Comparison of ENCODE assay signal across 3 cellular contexts in the genomic region with DNA sequence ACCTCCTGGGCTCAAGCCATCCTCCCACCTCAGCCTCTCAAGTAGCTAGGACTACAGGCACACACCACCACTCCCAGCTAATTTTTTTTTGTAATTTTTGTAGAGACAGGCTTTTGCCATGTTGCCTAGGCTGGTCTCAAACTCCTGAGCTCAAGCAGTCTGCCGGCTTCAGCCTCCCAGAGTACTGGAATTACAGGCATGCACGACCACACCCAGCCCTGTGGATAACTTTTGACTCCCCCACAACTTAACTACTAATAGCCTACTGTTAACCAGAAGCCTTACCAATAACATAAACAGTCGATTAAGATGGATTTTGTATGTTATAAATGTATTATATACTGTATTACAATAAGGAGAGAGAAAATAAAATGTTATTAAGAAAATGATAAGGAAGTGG. TPM values are rescaled to one million over a fixed set of nuclear protein-coding genes. Genes with fewer than 3 reads are reported as not detected.
"Had no signal": no experiment of that assay in that cellular context is flagged by ENCODE, and none has a peak within 500 bp of the region (broad histone marks: within the 10 kb centered on the region; RNA-seq: fewer than 3 reads in every experiment).

No MANE protein-coding gene starts in this region.

RNA-seq across cellular contexts. Expression of a gene that starts 25.0 kb away (rescaled TPM):
- total RNA-seq: endothelial cell of umbilical vein, kidney epithelial cell had no signal
- polyA plus RNA-seq: neural cell had no signal
